Comparison of ENCODE assay signal across 12 cellular contexts in the genomic region with DNA sequence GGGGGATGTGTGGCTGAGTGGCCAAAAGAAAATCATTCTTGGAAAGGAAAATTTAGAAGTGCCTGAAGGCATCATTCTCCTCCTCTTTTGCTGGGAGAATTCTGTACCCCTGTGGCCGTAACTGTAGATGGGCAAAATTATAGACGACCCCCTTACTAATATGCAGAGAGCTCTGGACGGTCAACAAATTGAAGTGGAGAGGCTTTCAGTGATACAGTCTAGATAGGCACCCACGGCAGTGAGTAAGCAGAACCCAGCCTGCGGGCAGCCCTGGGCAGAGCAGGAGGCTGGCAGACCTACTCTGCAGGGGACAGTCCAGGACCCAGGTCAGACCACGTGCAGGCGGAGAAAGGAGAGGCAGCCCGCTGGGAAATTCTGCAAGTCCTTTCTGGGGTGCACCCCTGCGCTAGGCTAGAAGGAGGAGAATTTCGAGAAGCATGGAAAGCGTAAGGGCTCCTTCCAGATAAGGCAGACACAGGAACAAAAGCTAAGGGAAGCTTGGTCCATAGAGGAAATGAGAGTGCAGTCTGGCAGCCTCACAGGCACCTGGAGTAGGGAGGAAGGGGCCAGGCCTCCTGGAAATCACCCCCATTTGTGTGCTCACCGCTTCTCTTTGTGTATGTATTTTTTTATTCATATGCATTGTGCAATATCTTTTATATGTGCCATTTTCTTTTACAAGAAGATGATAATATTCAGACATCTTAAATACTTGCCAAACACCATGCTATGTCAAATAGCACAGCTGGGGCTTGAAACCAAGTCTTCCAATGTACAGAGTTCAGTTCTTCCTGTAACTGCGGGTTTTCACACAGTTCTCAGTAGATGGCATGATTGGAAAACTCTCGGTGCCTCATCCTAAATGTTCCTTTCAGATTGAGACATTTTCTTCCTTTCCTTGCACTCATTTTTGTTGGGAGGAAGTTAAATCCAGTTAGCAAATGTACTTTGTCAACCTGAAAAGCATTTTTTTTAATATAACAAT. TPM values are rescaled to one million over a fixed set of nuclear protein-coding genes. Genes with fewer than 3 reads are reported as not detected.
DNase-seq lines count a peak whose midpoint lies in the region; ATAC-seq and TF ChIP-seq lines count a peak whose summit lies in the region.
"Had no signal": no experiment of that assay in that cellular context is flagged by ENCODE, and none has a peak within 500 bp of the region (broad histone marks: within the 10 kb centered on the region; RNA-seq: fewer than 3 reads in every experiment).

No MANE protein-coding gene starts in this region.

- no peak for TF ChIP-seq CTCF in left lung (IDR thresholded peaks at IDR 0.05)

- intact Hi-C loops in left lung (cut with DNase I) (no loop called here), aorta (cut with DNase I) (no loop called here)

- DNase-seq in left lung, result peak in 1 of 2 donors; percentile 79
- no peak for DNase-seq in aorta
- no peak for DNase-seq in SKM-1 (lab: John Stamatoyannopoulos, UW; ENCODE audit: unreplicated experiment)
- no peak for DNase-seq in stimulated activated CD4-positive, alpha-beta T cell treated with anti-CD3 and anti-CD28 coated beads, Interleukin-15, amount 100 ng/mL, for 24 hours
- DNase-seq in stimulated activated naive CD4-positive, alpha-beta T cell (lab: John Stamatoyannopoulos, UW), result no peak
- DNase-seq: CD8-positive, alpha-beta memory T cell; NCI-H2081; uterus had no signal

- H3K27me3 ChIP-seq in left lung (no peaks in the 10 kb centered on the region), aorta (ENCODE audit: control insufficient read depth in 1 of 2, insufficient read depth in 2 of 2, low read length in 1 of 2) (no peaks in the 10 kb centered on the region)
- H3K27me3 ChIP-seq: uterus had no signal

- H3K4me1 ChIP-seq in left lung, result peaks cover 4 to 23% of the 10 kb centered on the region in 2 donors
- no peaks in the 10 kb centered on the region for H3K4me1 ChIP-seq in aorta (ENCODE audit: control insufficient read depth in 1 of 2, insufficient read depth in 2 of 2, low read length in 2 of 2)
- H3K4me1 ChIP-seq: uterus had no signal

- H3K9me3 ChIP-seq in left lung, result no peaks in the 10 kb centered on the region
- H3K9me3 ChIP-seq in aorta (ENCODE audit: control insufficient read depth, low read length), result no peaks in the 10 kb centered on the region
- H3K9me3 ChIP-seq: uterus had no signal

- H3K36me3 ChIP-seq in left lung, result peaks cover 0 to 4% of the 10 kb centered on the region in 2 donors
- no peaks in the 10 kb centered on the region for H3K36me3 ChIP-seq in aorta (ENCODE audit: control insufficient read depth in 1 of 2, insufficient read depth in 2 of 2, low read length in 1 of 2)
- H3K36me3 ChIP-seq: uterus had no signal

- 76 to 78% methylated on average over 14 of the region's 14 CpGs for WGBS in aorta, 2 donors

- no peak overlapping the region for H3K4me3 ChIP-seq in left lung
- no peak overlapping the region for H3K4me3 ChIP-seq in aorta (ENCODE audit: low read length in 2 of 2)
- H3K4me3 ChIP-seq: uterus had no signal

- ATAC-seq in HG02852 (IDR thresholded peaks at IDR 0.05; ENCODE audit: unreplicated experiment) (peak; percentile 10), SK-N-SH treated with all-trans-retinoic acid at 6 μM for 48 hours (peak; percentile 76), left lung (peak; percentile 71), aorta (ENCODE audit: low FRiP score) (peak; percentile 36)
- ATAC-seq: stimulated activated memory B cell treated with anti-CD40 and anti-IgM and Interleukin-4, amounts not matched to agents 10 μg/mL and 1 μg/mL and 100 μg/mL, for 72 hours had no signal

- H3K27ac ChIP-seq in left lung (no peak overlapping the region), aorta (ENCODE audit: low read depth in 1 of 2, low read length in 2 of 2) (no peak overlapping the region)
- H3K27ac ChIP-seq: uterus had no signal

TF ChIP-seq in SK-N-SH treated with all-trans-retinoic acid at 6 μM for 48 hours, 23 proteins besides CTCF, POLR2A, EP300 and RAD21:
- TF ChIP-seq BACH2 (CRISPR knock-in tag; IDR thresholded peaks at IDR 0.05; ENCODE audit: borderline replicate concordance) (no peak), OSR1 (CRISPR knock-in tag; IDR thresholded peaks at IDR 0.05) (no peak), ARNTL (CRISPR knock-in tag; IDR thresholded peaks at IDR 0.05; ENCODE audit: borderline replicate concordance, low read depth) (no peak), ZC3H10 (CRISPR knock-in tag; IDR thresholded peaks at IDR 0.05) (no peak), ZNF70 (CRISPR knock-in tag; IDR thresholded peaks at IDR 0.05) (no peak), PPARA (CRISPR knock-in tag; IDR thresholded peaks at IDR 0.05; ENCODE audit: borderline replicate concordance) (no peak), ZNF565 (CRISPR knock-in tag; conservative IDR thresholded peaks at IDR 0.05; ENCODE audit: low read depth) (no peak), PATZ1 (CRISPR knock-in tag; IDR thresholded peaks at IDR 0.05; ENCODE audit: borderline replicate concordance) (no peak), TSHZ2 (CRISPR knock-in tag; IDR thresholded peaks at IDR 0.05) (no peak), GLIS3 (CRISPR knock-in tag; IDR thresholded peaks at IDR 0.05) (no peak), TOX (CRISPR knock-in tag; IDR thresholded peaks at IDR 0.05; ENCODE audit: borderline replicate concordance) (no peak), ISL1 (CRISPR knock-in tag; IDR thresholded peaks at IDR 0.05) (no peak)
- TF ChIP-seq, protein P1, sequence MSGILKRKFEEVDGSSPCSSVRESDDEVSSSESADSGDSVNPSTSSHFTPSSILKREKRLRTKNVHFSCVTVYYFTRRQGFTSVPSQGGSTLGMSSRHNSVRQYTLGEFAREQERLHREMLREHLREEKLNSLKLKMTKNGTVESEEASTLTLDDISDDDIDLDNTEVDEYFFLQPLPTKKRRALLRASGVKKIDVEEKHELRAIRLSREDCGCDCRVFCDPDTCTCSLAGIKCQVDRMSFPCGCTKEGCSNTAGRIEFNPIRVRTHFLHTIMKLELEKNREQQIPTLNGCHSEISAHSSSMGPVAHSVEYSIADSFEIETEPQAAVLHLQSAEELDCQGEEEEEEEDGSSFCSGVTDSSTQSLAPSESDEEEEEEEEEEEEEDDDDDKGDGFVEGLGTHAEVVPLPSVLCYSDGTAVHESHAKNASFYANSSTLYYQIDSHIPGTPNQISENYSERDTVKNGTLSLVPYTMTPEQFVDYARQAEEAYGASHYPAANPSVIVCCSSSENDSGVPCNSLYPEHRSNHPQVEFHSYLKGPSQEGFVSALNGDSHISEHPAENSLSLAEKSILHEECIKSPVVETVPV (CRISPR knock-in tag; IDR thresholded peaks at IDR 0.05), result no peak

RNA-seq across cellular contexts. Expression of gene LRRK1, which starts 40.2 kb away (rescaled TPM):
- total RNA-seq in left lung (10 to 100 TPM; 23.1 to 24.2 TPM), aorta (10 to 100 TPM; 20.0 to 34.0 TPM)
- polyA plus RNA-seq in aorta, result 1 to 10 TPM; 4.0 to 6.6 TPM
- total RNA-seq: G401 had no signal
- polyA plus RNA-seq: CD8-positive, alpha-beta memory T cell had no signal

Comparison
In these comparisons a context has a peak if more than half of its experiments do, and no peak if none do; other contexts are left out.
1. ATAC-seq: peak in every context shown above with its lines; median percentile 76 in SK-N-SH treated with all-trans-retinoic acid at 6 μM for 48 hours; 71 in left lung; 36 in aorta; 10 in HG02852.